In genomic region chr16:88306411-88306810, GRCh38 we compare ENCODE assay signal across 22 cellular contexts.
DNase-seq lines count a peak whose midpoint lies in the region; ATAC-seq, FAIRE-seq and TF ChIP-seq lines count a peak whose summit lies in the region.
"Had no signal": no experiment of that assay in that cellular context is flagged by ENCODE, and none has a peak within 500 bp of the region (broad histone marks: within the 10 kb centered on the region; RNA-seq: fewer than 3 reads in every experiment).

No MANE protein-coding gene starts in this region.

- H3K14ac ChIP-seq in H9 (ENCODE audit: insufficient read depth, low read length): no peak overlapping the region; the same call in 1 of the 2 replicates

- H3K9me3 Mint-ChIP-seq in H9: peaks cover 24 to 33% of the 10 kb centered on the region in 2 experiments
- peaks cover 0 to 8% (median 1%) of the 10 kb centered on the region in 9 donors for H3K9me3 Mint-ChIP-seq in naive thymus-derived CD8-positive, alpha-beta T cell
- H3K9me3 Mint-ChIP-seq: CD4-positive, alpha-beta T cell had no signal

- peak overlapping the region; percentile 89 for H3K27ac ChIP-seq in SJSA1
- no peak overlapping the region for H3K27ac ChIP-seq in kidney (ENCODE audit: low read depth in 2 of 2, low read length in 2 of 2)
- H3K27ac ChIP-seq in smooth muscle cell (ENCODE audit: low read depth): peak overlapping the region; percentile 94
- no peak overlapping the region for H3K27ac ChIP-seq in H9 (ENCODE audit: insufficient read length, low read depth, low read length)
- H3K27ac ChIP-seq in Peyer's patch: no peak overlapping the region
- H3K27ac ChIP-seq: ovary had no signal

- peaks cover 26% of the 10 kb centered on the region for H3F3A ChIP-seq in smooth muscle cell (ENCODE audit: low read depth)

- H3T11ph ChIP-seq in H9 (ENCODE audit: low read length): no peak overlapping the region

- H3K4ac ChIP-seq in H9 (ENCODE audit: low read depth, low read length): no peak overlapping the region

- peaks cover 15% of the 10 kb centered on the region for H3K27me3 Mint-ChIP-seq in H9 (ENCODE audit: low read depth)
- peaks cover 8 to 35% (median 13%) of the 10 kb centered on the region in 5 donors for H3K27me3 Mint-ChIP-seq in naive thymus-derived CD8-positive, alpha-beta T cell

- no peak for FAIRE-seq in kidney (lab: Jason Lieb, UNC)
- FAIRE-seq: frontal cortex, keratinocyte, TTC549 had no signal

- 0 out of 4 replicates have a peak, but pooled peaks cover 0 to 4% of the 10 kb centered on the region in 2 experiments for H3K4me1 Mint-ChIP-seq in H9
- peaks cover 0 to 5% (median 1%) of the 10 kb centered on the region in 4 donors for H3K4me1 Mint-ChIP-seq in naive thymus-derived CD8-positive, alpha-beta T cell

- H2BK15ac ChIP-seq in H9 (ENCODE audit: low read depth, low read length): no peak overlapping the region

- H3K4me1 ChIP-seq in SJSA1 (replicated peaks) (peaks cover 59% of the 10 kb centered on the region), kidney (ENCODE audit: control insufficient read depth in 1 of 2, insufficient read depth in 1 of 2, low read depth in 1 of 2, low read length in 2 of 2) (peaks cover 0 to 6% of the 10 kb centered on the region in 2 donors), smooth muscle cell (ENCODE audit: low read depth) (peaks cover 9% of the 10 kb centered on the region), H9 (ENCODE audit: insufficient read depth, low read length) (no peaks in the 10 kb centered on the region), Peyer's patch (peaks cover 0 to 5% (median 0%) of the 10 kb centered on the region in 4 donors)

- peaks cover 0 to 4% (median 0%) of the 10 kb centered on the region in 3 experiments; a peak in 2 of 7 replicates for H3K36me3 Mint-ChIP-seq in H9 (ENCODE audit: insufficient read depth in 1 of 3, low read depth in 3 of 3)
- peaks cover 0 to 2% (median 0%) of the 10 kb centered on the region in 3 donors for H3K36me3 Mint-ChIP-seq in naive thymus-derived CD8-positive, alpha-beta T cell

- H3K4me3 ChIP-seq in SJSA1 (no peak overlapping the region), kidney (ENCODE audit: low read length in 2 of 2) (no peak overlapping the region), smooth muscle cell (no peak overlapping the region), Peyer's patch (no peak overlapping the region)
- H3K4me3 ChIP-seq: ovary had no signal

- H3K4me3 Mint-ChIP-seq in H9: no peak overlapping the region
- no peak overlapping the region for H3K4me3 Mint-ChIP-seq in naive thymus-derived CD8-positive, alpha-beta T cell
- H3K4me3 Mint-ChIP-seq: activated T-cell treated with anti-CD3 and anti-CD28 coated beads, Interleukin-2, amount 50 U/mL, for 24 hours; CD4-positive, alpha-beta T cell had no signal

- H3K18ac ChIP-seq in H9 (ENCODE audit: insufficient read length, low read depth, low read length): no peak overlapping the region

- H3K4me2 ChIP-seq in smooth muscle cell (peak overlapping the region; percentile 24), H9 (ENCODE audit: insufficient read depth, insufficient read length, low read length) (no peak overlapping the region)

- TF ChIP-seq CTCF in kidney (IDR thresholded peaks at IDR 0.05; ENCODE audit: borderline replicate concordance, extremely low read depth, insufficient read depth) (no peak), smooth muscle cell (IDR thresholded peaks at IDR 0.05; ENCODE audit: borderline replicate concordance, insufficient read depth, poor library complexity, severe bottlenecking) (no peak), H9 (conservative IDR thresholded peaks at IDR 0.05) (no peak), Peyer's patch (IDR thresholded peaks at IDR 0.05) (no peak)

- DNase-seq in ELR (ENCODE audit: low read depth) (peak; percentile 21), SJSA1 (ENCODE audit: low read depth in 1 of 2, low spot score in 2 of 2) (no peak), kidney (peak; percentile 31), smooth muscle cell (lab: John Stamatoyannopoulos, UW; ENCODE audit: unreplicated experiment) (no peak), H9 (no peak), Peyer's patch (no peak)
- DNase-seq in central memory CD4-positive, alpha-beta T cell: no peak
- no peak for DNase-seq in naive thymus-derived CD8-positive, alpha-beta T cell
- DNase-seq: activated naive CD4-positive, alpha-beta T cell; activated T-cell treated with anti-CD3 and anti-CD28 coated beads, Interleukin-2, amount 50 U/mL, for 24 hours; amygdala; CD4-positive, alpha-beta T cell; effector memory CD4-positive, alpha-beta T cell; GF-D8; NCI-H1105; NCI-H2029; NCI-H2227 treated with DMSO at 0.1 percent for 48 hours; NCI-H774 had no signal

- H2BK120ac ChIP-seq in H9 (ENCODE audit: low read depth, low read length, poor library complexity, severe bottlenecking): no peak overlapping the region

- no peaks in the 10 kb centered on the region for H3K23me2 ChIP-seq in H9 (ENCODE audit: insufficient read length, low read depth, low read length, poor library complexity, severe bottlenecking)

- H2AK5ac ChIP-seq in H9 (ENCODE audit: insufficient read length, low read length): no peak overlapping the region

- H3K79me2 ChIP-seq in smooth muscle cell (ENCODE audit: low read depth) (no peaks in the 10 kb centered on the region), H9 (ENCODE audit: insufficient read depth, low read length) (no peaks in the 10 kb centered on the region)

- H2AFZ ChIP-seq in smooth muscle cell (ENCODE audit: low read depth): no peak overlapping the region
- H2AFZ ChIP-seq in H9 (ENCODE audit: low read length): no peak overlapping the region

- H3K27me3 ChIP-seq in SJSA1 (replicated peaks) (no peaks in the 10 kb centered on the region), smooth muscle cell (ENCODE audit: low read depth) (no peaks in the 10 kb centered on the region), H9 (ENCODE audit: insufficient read depth, low read length) (no peaks in the 10 kb centered on the region), Peyer's patch (no peaks in the 10 kb centered on the region)
- H3K27me3 ChIP-seq: ovary had no signal

- no peaks in the 10 kb centered on the region for H3K9me3 ChIP-seq in SJSA1 (replicated peaks)
- peaks cover 0 to 10% of the 10 kb centered on the region in 2 donors for H3K9me3 ChIP-seq in kidney (ENCODE audit: control insufficient read depth in 1 of 2, low read length in 2 of 2)
- H3K9me3 ChIP-seq in smooth muscle cell (replicated peaks; ENCODE audit: low read depth): no peaks in the 10 kb centered on the region
- no peaks in the 10 kb centered on the region for H3K9me3 ChIP-seq in H9 (ENCODE audit: control insufficient read depth, low read depth, low read length)
- H3K9me3 ChIP-seq in Peyer's patch: no peaks in the 10 kb centered on the region
- H3K9me3 ChIP-seq: ovary had no signal

- no peaks in the 10 kb centered on the region; the same call in 1 of the 2 replicates for H3K36me3 ChIP-seq in SJSA1
- no peaks in the 10 kb centered on the region for H3K36me3 ChIP-seq in kidney (ENCODE audit: control insufficient read depth in 1 of 2, insufficient read depth in 2 of 2, low read length in 2 of 2)
- H3K36me3 ChIP-seq in smooth muscle cell (ENCODE audit: low read depth): no peaks in the 10 kb centered on the region
- H3K36me3 ChIP-seq in Peyer's patch: no peaks in the 10 kb centered on the region
- H3K36me3 ChIP-seq: ovary had no signal

- H3K9ac ChIP-seq in kidney (ENCODE audit: low read length in 2 of 2) (no peak overlapping the region), smooth muscle cell (ENCODE audit: low read depth) (peak overlapping the region; percentile 73), H9 (ENCODE audit: extremely low read depth, insufficient read length, low read length) (no peak overlapping the region)

- no peak overlapping the region for H3K23ac ChIP-seq in H9 (ENCODE audit: insufficient read length, low read depth, low read length)

- H4K5ac ChIP-seq in H9 (ENCODE audit: insufficient read length, low read depth, low read length): no peak overlapping the region

- H3K27ac Mint-ChIP-seq in H9: no peak overlapping the region
- H3K27ac Mint-ChIP-seq in naive thymus-derived CD8-positive, alpha-beta T cell: no peak overlapping the region
- H3K27ac Mint-ChIP-seq: activated T-cell treated with anti-CD3 and anti-CD28 coated beads, Interleukin-2, amount 50 U/mL, for 24 hours; CD4-positive, alpha-beta T cell had no signal

- POLR2A ChIA-PET in naive thymus-derived CD8-positive, alpha-beta T cell (lab: Charles Lee): no interaction called here

- ATAC-seq in naive thymus-derived CD8-positive, alpha-beta T cell: no peak

- TF ChIP-seq POLR2A in Peyer's patch (IDR thresholded peaks at IDR 0.05): no peak

- WGBS in smooth muscle cell (ENCODE audit: low lambda C conversion rate): 44% methylated on average over 8 of the region's 8 CpGs
- no CpG with 5 or more reads among the region's 8 CpGs for WGBS in H9 (ENCODE audit: extremely low coverage, insufficient read length, low lambda C conversion rate)

- H3K79me1 ChIP-seq in H9 (ENCODE audit: insufficient read depth, low read depth, low read length, poor library complexity, severe bottlenecking): no peaks in the 10 kb centered on the region

- H4K8ac ChIP-seq in H9 (replicated peaks; ENCODE audit: insufficient read length, low read depth, low read length): no peak overlapping the region

- no peaks in the 10 kb centered on the region for H4K20me1 ChIP-seq in smooth muscle cell (ENCODE audit: low read depth)
- H4K20me1 ChIP-seq in H9 (ENCODE audit: control insufficient read depth, insufficient read depth, insufficient read length): no peaks in the 10 kb centered on the region

- H2BK5ac ChIP-seq in H9 (ENCODE audit: insufficient read length, low read length): no peak overlapping the region

- H3K56ac ChIP-seq in H9 (ENCODE audit: insufficient read length, low read depth, low read length): no peak overlapping the region

- H2BK12ac ChIP-seq in H9 (ENCODE audit: insufficient read length, low read depth, low read length): no peak overlapping the region

- H4K91ac ChIP-seq in H9 (ENCODE audit: insufficient read length, low read depth, low read length): no peak overlapping the region

- no peak overlapping the region for H2BK20ac ChIP-seq in H9 (ENCODE audit: low read depth, low read length, poor library complexity, severe bottlenecking)

- intact Hi-C loops in kidney (cut with DNase I): no loop called here

Comparison
In these comparisons a context has a peak if more than half of its experiments do, and no peak if none do; other contexts are left out.
1. DNase-seq: peak in ELR (single experiment) and kidney (single experiment); none in SJSA1 (0 of 2), smooth muscle cell (single experiment), H9 (single experiment), central memory CD4-positive, alpha-beta T cell (single experiment), Peyer's patch (0 of 3) and naive thymus-derived CD8-positive, alpha-beta T cell (0 of 10).
2. H3K27ac ChIP-seq: peak in SJSA1 (single experiment) and smooth muscle cell (single experiment); none in kidney (0 of 2), H9 (single experiment) and Peyer's patch (0 of 4).